ENCODE assay signal across 33 cellular contexts in genomic region chr1:226558293-226558692, GRCh38. TPM values are rescaled to one million over a fixed set of nuclear protein-coding genes. Genes with fewer than 3 reads are reported as not detected.
"Had no signal": no experiment of that assay in that cellular context is flagged by ENCODE, and none has a peak within 500 bp of the region (broad histone marks: within the 10 kb centered on the region; RNA-seq: fewer than 3 reads in every experiment).

No MANE protein-coding gene starts in this region.

- H3K36me3 ChIP-seq: adrenal gland, ascending aorta, cardiac muscle cell, colonic mucosa, esophagus squamous epithelium, neural progenitor cell, transverse colon had no signal

- ATAC-seq: activated CD8-positive, alpha-beta memory T cell treated with anti-CD3 and anti-CD28 coated beads, Interleukin-2, amount 10 ng/mL, durations not matched to agents 7 days and 5 days; activated CD8-positive, alpha-beta T cell treated with anti-CD3 and anti-CD28 coated beads, Interleukin-2, amount 10 ng/mL, durations not matched to agents 7 days and 5 days; natural killer cell; right cardiac atrium; stimulated activated naive CD8-positive, alpha-beta T cell treated with anti-CD3 and anti-CD28 coated beads, Interleukin-15, Interleukin-2, amounts not matched to agents 100 U/mL and 50 U/mL, for 24 hours; T-helper 17 cell had no signal

- H3K9me3 ChIP-seq: adrenal gland, ascending aorta, colonic mucosa, esophagus squamous epithelium, testis, transverse colon had no signal

- H2AFZ ChIP-seq: neural progenitor cell had no signal

- DNase-seq: activated B cell treated with CpG ODN at 0.5 μM for 24 hours; activated CD4-positive, alpha-beta T cell treated with anti-CD3 and anti-CD28 coated beads, Interleukin-2, amount 50 U/mL, for 1 hour; activated CD8-positive, alpha-beta memory T cell treated with anti-CD3 and anti-CD28 coated beads, Interleukin-2, amount 10 ng/mL, durations not matched to agents 7 days and 5 days; activated CD8-positive, alpha-beta T cell treated with anti-CD3 and anti-CD28 coated beads, Interleukin-2, amount 10 ng/mL, durations not matched to agents 7 days and 5 days; activated naive CD4-positive, alpha-beta T cell treated with anti-CD3 and anti-CD28 coated beads for 36 hours; activated naive CD8-positive, alpha-beta T cell treated with anti-CD3 and anti-CD28 coated beads for 36 hours; activated T-cell treated with anti-CD3 and anti-CD28 coated beads, Interleukin-2, amount 50 U/mL, for 48 hours; adrenal gland; cerebellar nuclear complex; colonic mucosa; effector CD8-positive, alpha-beta T cell; esophagus squamous epithelium; midbrain; natural killer cell; occipital lobe; right cardiac atrium; stimulated activated CD4-positive, alpha-beta T cell treated with anti-CD3 and anti-CD28 coated beads, Interleukin-12 subunit alpha, Interleukin-12 subunit beta, amount 100 ng/mL, for 4 hours; stimulated activated CD4-positive, alpha-beta T cell treated with anti-CD3 and anti-CD28 coated beads, Interleukin-4, amount 100 ng/mL, for 1 hour; stimulated activated naive CD8-positive, alpha-beta T cell treated with anti-CD3 and anti-CD28 coated beads, Interleukin-15, Interleukin-2, amounts not matched to agents 100 U/mL and 50 U/mL, for 24 hours; T-helper 17 cell; T1000; testis; transverse colon had no signal

- FAIRE-seq: endometrium, frontal cortex, urothelium cell line had no signal

- H3K4me3 ChIP-seq: adrenal gland, ascending aorta, cardiac muscle cell, colonic mucosa, esophagus squamous epithelium, neural progenitor cell, skin epidermis, testis, transverse colon had no signal

- H3K27ac ChIP-seq: adrenal gland, ascending aorta, cardiac muscle cell, colonic mucosa, epithelial cell of prostate, esophagus squamous epithelium, neural progenitor cell, skin epidermis, testis, transverse colon had no signal

- H3K4me2 ChIP-seq: neural progenitor cell had no signal

- H3K4me1 ChIP-seq: adrenal gland, ascending aorta, colonic mucosa, esophagus squamous epithelium, neural progenitor cell, testis had no signal

- H3K27me3 ChIP-seq: adrenal gland, ascending aorta, colonic mucosa, testis, transverse colon had no signal

RNA-seq across cellular contexts. Expression of gene STUM, which starts 9.7 kb away (rescaled TPM):
- total RNA-seq: activated CD8-positive, alpha-beta memory T cell treated with anti-CD3 and anti-CD28 coated beads, Interleukin-2, amount 10 ng/mL, durations not matched to agents 7 days and 5 days; activated CD8-positive, alpha-beta T cell treated with anti-CD3 and anti-CD28 coated beads, Interleukin-2, amount 10 ng/mL, durations not matched to agents 7 days and 5 days; activated naive CD4-positive, alpha-beta T cell treated with anti-CD3 and anti-CD28 coated beads for 36 hours; activated naive CD8-positive, alpha-beta T cell treated with anti-CD3 and anti-CD28 coated beads for 36 hours; activated T-helper 2 cell treated with anti-CD3 and anti-CD28 coated beads, Interferon-gamma antibody, Interleukin-2, Interleukin-4, amounts not matched to agents 10 μg/mL and 5 μg/mL and 100 μg/mL, durations not matched to agents 14 hours and 24 hours and 36 hours; natural killer cell; pulmonary artery endothelial cell; T-helper 17 cell had no signal
